Comparison of ENCODE assay signal across 11 cellular contexts in genomic region chr1:31007462-31007991, GRCh38. TPM values are rescaled to one million over a fixed set of nuclear protein-coding genes. Genes with fewer than 3 reads are reported as not detected.
DNase-seq lines count a peak whose midpoint lies in the region; ATAC-seq and TF ChIP-seq lines count a peak whose summit lies in the region.
"Had no signal": no experiment of that assay in that cellular context is flagged by ENCODE, and none has a peak within 500 bp of the region (broad histone marks: within the 10 kb centered on the region; RNA-seq: fewer than 3 reads in every experiment).

No MANE protein-coding gene starts in this region.

- no peak overlapping the region for H2AFZ ChIP-seq in OCI-LY7 (ENCODE audit: low read length)

- no peaks in the 10 kb centered on the region for H3K9me2 ChIP-seq in OCI-LY7 (ENCODE audit: insufficient read depth, low read length)

- peaks cover 62% of the 10 kb centered on the region for H3K4me1 Mint-ChIP-seq in nephron

- peaks cover 40% of the 10 kb centered on the region for H4K20me1 ChIP-seq in OCI-LY7 (ENCODE audit: insufficient read depth, low read length)

- intact Hi-C loops in OCI-LY7 (cut with micrococcal nuclease; ENCODE audit: unreplicated experiment), result no loop called here

- H3K27ac Mint-ChIP-seq in nephron, result peak overlapping the region; percentile 5 to 68 (median 62)

- POLR2A ChIA-PET in OCI-LY7 (lab: Charles Lee), result no interaction called here

- peaks cover 81% of the 10 kb centered on the region for H3K36me3 ChIP-seq in OCI-LY7 (ENCODE audit: insufficient read depth, low read length)

- no TSS peak for BruUV-seq in OCI-LY7 (replicated peaks; lab: Mats Ljungman, UMichigan)

- H3K36me3 Mint-ChIP-seq in nephron (ENCODE audit: low read depth), result peaks cover 49% of the 10 kb centered on the region

- no peaks in the 10 kb centered on the region for H3K9me3 Mint-ChIP-seq in nephron

- H3K9me3 ChIP-seq in OCI-LY7 (ENCODE audit: low read length), result no peaks in the 10 kb centered on the region

- peak; percentile 60 for DNase-seq in Daoy (ENCODE audit: low read depth)
- no peak for DNase-seq in OCI-LY7 (ENCODE audit: low spot score)
- peak; percentile 59 for DNase-seq in dermis blood vessel endothelial cell
- DNase-seq in DMS53 treated with DMSO at 0.1 percent for 48 hours (lab: John Stamatoyannopoulos, UW; ENCODE audit: unreplicated experiment), result no peak
- DNase-seq: NCI-H1092 treated with DMSO at 0.1 percent for 48 hours, T-helper 17 cell had no signal

- H3K79me2 ChIP-seq in OCI-LY7 (ENCODE audit: insufficient read depth, low read depth, low read length), result peaks cover 79% of the 10 kb centered on the region

- TF ChIP-seq CTCF in OCI-LY7 (conservative IDR thresholded peaks at IDR 0.05; ENCODE audit: low read length) (no peak), nephron (IDR thresholded peaks at IDR 0.05; ENCODE audit: unreplicated experiment in 3 of 3) (no peak)

- no peak overlapping the region for H3K27ac ChIP-seq in OCI-LY7 (ENCODE audit: low read depth, low read length, poor library complexity, severe bottlenecking)

- CTCF ChIA-PET in OCI-LY7 (lab: Charles Lee; ENCODE audit: unreplicated experiment), result no interaction called here

- H3K4me2 ChIP-seq in OCI-LY7 (ENCODE audit: low read length), result peak overlapping the region; percentile 24; the same call in 1 of the 2 replicates

- H3K4me1 ChIP-seq in OCI-LY7 (ENCODE audit: insufficient read depth, low read length, poor library complexity, severe bottlenecking), result peaks cover 10% of the 10 kb centered on the region

- no peak for ATAC-seq in HG02763 (IDR thresholded peaks at IDR 0.05; ENCODE audit: unreplicated experiment)
- ATAC-seq in GM19324 (IDR thresholded peaks at IDR 0.05; ENCODE audit: low FRiP score, unreplicated experiment), result no peak
- no peak for ATAC-seq in GM18519 (IDR thresholded peaks at IDR 0.05; ENCODE audit: low FRiP score, unreplicated experiment)
- ATAC-seq: left lobe of liver, T-helper 17 cell had no signal

- no peaks in the 10 kb centered on the region for H3K27me3 Mint-ChIP-seq in nephron (ENCODE audit: low read depth)
- H3K27me3 Mint-ChIP-seq: T-helper 17 cell had no signal

- no peak overlapping the region for H3K4me3 ChIP-seq in OCI-LY7 (ENCODE audit: low read depth, low read length, poor library complexity, severe bottlenecking)

- H3K4me3 Mint-ChIP-seq in nephron, result no peak overlapping the region

RNA-seq across cellular contexts. Expression of gene PUM1, which starts 58.0 kb away (rescaled TPM):
- 38.5 and 61.3 TPM in 2 replicates for total RNA-seq in Daoy (2014; rRNA removed; shearing (Covaris generic))
- 52.0 and 68.8 TPM in 2 replicates for total RNA-seq in OCI-LY7 (2014; rRNA removed; shearing (Covaris generic))
- total RNA-seq in OCI-LY7 (2022) (97.5 and 112 TPM in 2 replicates), dermis blood vessel endothelial cell (68.1 and 115 TPM in 2 replicates)

Comparison
In these comparisons a context has a peak if more than half of its experiments do, and no peak if none do; other contexts are left out.
1. DNase-seq: peak in Daoy (single experiment) and dermis blood vessel endothelial cell (single experiment); none in OCI-LY7 (single experiment) and DMS53 treated with DMSO at 0.1 percent for 48 hours (single experiment).